In the genomic region with DNA sequence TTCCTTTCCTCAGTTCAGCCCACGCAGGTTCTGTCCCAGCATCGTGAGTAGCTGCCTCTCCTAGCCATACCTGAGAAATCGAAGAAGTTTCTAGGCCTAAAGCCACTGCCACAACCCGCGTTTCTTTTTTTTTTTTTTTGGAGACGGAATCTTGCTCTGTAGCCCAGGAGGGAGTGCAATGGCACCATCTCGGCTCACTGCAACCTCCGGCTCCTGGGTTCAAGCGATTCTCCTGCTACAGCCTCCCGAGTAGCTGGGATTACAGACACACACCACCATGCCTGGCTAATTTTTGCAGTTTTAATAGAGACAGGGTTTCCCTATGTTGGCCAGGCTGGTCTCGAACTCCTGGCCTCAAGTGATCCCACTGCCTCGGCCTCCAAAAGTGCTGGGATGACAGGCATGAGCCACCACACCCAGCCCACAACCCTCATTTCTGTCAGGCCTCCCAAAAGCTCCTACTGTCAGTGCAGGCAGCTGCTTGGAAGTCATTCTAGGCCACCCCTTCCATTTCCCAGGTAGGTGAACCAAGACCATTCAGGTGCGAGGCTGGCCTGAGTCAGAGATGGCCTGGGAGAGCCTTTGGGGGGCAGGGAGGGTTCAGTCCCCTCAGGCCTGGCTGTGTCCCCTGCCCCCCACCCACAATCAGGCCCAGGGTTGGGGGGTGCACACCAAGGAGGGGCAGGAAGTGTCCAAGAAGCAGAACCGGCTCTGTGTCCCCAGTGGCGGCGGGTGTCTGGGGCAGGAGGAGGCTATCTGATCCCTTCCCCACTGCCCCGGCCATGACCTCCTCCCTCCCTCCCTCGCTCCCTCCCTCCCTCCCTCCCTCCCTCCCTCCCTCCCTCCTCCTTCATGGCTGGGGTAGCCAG, we compare ENCODE assay signal across 1 cellular context.
TF ChIP-seq lines count a peak whose summit lies in the region.

No MANE protein-coding gene starts in this region.

TF ChIP-seq in K562, 482 proteins besides CTCF, POLR2A, EP300 and RAD21 (continued from another document and continues in another):
- TF ChIP-seq, protein P1, sequence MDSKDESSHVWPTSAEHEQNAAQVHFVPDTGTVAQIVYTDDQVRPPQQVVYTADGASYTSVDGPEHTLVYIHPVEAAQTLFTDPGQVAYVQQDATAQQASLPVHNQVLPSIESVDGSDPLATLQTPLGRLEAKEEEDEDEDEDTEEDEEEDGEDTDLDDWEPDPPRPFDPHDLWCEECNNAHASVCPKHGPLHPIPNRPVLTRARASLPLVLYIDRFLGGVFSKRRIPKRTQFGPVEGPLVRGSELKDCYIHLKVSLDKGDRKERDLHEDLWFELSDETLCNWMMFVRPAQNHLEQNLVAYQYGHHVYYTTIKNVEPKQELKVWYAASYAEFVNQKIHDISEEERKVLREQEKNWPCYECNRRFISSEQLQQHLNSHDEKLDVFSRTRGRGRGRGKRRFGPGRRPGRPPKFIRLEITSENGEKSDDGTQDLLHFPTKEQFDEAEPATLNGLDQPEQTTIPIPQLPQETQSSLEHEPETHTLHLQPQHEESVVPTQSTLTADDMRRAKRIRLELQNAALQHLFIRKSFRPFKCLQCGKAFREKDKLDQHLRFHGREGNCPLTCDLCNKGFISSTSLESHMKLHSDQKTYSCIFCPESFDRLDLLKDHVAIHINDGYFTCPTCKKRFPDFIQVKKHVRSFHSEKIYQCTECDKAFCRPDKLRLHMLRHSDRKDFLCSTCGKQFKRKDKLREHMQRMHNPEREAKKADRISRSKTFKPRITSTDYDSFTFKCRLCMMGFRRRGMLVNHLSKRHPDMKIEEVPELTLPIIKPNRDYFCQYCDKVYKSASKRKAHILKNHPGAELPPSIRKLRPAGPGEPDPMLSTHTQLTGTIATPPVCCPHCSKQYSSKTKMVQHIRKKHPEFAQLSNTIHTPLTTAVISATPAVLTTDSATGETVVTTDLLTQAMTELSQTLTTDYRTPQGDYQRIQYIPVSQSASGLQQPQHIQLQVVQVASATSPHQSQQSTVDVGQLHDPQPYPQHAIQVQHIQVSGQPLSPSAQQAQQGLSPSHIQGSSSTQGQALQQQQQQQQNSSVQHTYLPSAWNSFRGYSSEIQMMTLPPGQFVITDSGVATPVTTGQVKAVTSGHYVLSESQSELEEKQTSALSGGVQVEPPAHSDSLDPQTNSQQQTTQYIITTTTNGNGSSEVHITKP (IDR thresholded peaks at IDR 0.05; ENCODE audit: partially characterized antibody): peak; percentile 4
- TF ChIP-seq, protein P2, sequence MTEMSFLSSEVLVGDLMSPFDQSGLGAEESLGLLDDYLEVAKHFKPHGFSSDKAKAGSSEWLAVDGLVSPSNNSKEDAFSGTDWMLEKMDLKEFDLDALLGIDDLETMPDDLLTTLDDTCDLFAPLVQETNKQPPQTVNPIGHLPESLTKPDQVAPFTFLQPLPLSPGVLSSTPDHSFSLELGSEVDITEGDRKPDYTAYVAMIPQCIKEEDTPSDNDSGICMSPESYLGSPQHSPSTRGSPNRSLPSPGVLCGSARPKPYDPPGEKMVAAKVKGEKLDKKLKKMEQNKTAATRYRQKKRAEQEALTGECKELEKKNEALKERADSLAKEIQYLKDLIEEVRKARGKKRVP (CRISPR knock-in tag; IDR thresholded peaks at IDR 0.05): no peak
- no peak for TF ChIP-seq ZKSCAN1 (IDR thresholded peaks at IDR 0.05; ENCODE audit: low read depth, low read length)
- TF ChIP-seq STAG1 (CRISPR knock-in tag; IDR thresholded peaks at IDR 0.05; ENCODE audit: borderline replicate concordance): no peak
- TF ChIP-seq TAF1 (IDR thresholded peaks at IDR 0.05; ENCODE audit: control insufficient read depth, extremely low read depth, insufficient read depth, low read length, severe bottlenecking): no peak
- TF ChIP-seq ZBTB7A (IDR thresholded peaks at IDR 0.05; ENCODE audit: borderline replicate concordance, control insufficient read depth, low read depth, low read length): peak; percentile 71; the same call in 1 of the 2 replicates
- no peak for TF ChIP-seq HLTF (IDR thresholded peaks at IDR 0.05)
- no peak for TF ChIP-seq ZNF23 (CRISPR knock-in tag; IDR thresholded peaks at IDR 0.05)
- TF ChIP-seq NCOR1 (IDR thresholded peaks at IDR 0.05): peak; percentile 25
- no peak for TF ChIP-seq MTF1 (CRISPR knock-in tag; IDR thresholded peaks at IDR 0.05; ENCODE audit: borderline replicate concordance)
- TF ChIP-seq ZNF668 (CRISPR knock-in tag; IDR thresholded peaks at IDR 0.05): no peak
- no peak for TF ChIP-seq TAF15 (IDR thresholded peaks at IDR 0.05; ENCODE audit: low read depth, low read length)
- no peak for TF ChIP-seq ZBTB1 (CRISPR knock-in tag; IDR thresholded peaks at IDR 0.05; ENCODE audit: borderline replicate concordance, low read depth)
- TF ChIP-seq, protein P3, sequence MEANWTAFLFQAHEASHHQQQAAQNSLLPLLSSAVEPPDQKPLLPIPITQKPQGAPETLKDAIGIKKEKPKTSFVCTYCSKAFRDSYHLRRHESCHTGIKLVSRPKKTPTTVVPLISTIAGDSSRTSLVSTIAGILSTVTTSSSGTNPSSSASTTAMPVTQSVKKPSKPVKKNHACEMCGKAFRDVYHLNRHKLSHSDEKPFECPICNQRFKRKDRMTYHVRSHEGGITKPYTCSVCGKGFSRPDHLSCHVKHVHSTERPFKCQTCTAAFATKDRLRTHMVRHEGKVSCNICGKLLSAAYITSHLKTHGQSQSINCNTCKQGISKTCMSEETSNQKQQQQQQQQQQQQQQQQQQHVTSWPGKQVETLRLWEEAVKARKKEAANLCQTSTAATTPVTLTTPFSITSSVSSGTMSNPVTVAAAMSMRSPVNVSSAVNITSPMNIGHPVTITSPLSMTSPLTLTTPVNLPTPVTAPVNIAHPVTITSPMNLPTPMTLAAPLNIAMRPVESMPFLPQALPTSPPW (CRISPR knock-in tag; IDR thresholded peaks at IDR 0.05): peak; percentile 88
- TF ChIP-seq RB1 (IDR thresholded peaks at IDR 0.05; ENCODE audit: low read depth): peak; percentile 22; the same call in 1 of the 2 replicates
- TF ChIP-seq RCOR1 (IDR thresholded peaks at IDR 0.05; ENCODE audit: borderline replicate concordance in 1 of 2, low read depth in 2 of 2, low read length in 2 of 2): no peak
- TF ChIP-seq, protein P4, sequence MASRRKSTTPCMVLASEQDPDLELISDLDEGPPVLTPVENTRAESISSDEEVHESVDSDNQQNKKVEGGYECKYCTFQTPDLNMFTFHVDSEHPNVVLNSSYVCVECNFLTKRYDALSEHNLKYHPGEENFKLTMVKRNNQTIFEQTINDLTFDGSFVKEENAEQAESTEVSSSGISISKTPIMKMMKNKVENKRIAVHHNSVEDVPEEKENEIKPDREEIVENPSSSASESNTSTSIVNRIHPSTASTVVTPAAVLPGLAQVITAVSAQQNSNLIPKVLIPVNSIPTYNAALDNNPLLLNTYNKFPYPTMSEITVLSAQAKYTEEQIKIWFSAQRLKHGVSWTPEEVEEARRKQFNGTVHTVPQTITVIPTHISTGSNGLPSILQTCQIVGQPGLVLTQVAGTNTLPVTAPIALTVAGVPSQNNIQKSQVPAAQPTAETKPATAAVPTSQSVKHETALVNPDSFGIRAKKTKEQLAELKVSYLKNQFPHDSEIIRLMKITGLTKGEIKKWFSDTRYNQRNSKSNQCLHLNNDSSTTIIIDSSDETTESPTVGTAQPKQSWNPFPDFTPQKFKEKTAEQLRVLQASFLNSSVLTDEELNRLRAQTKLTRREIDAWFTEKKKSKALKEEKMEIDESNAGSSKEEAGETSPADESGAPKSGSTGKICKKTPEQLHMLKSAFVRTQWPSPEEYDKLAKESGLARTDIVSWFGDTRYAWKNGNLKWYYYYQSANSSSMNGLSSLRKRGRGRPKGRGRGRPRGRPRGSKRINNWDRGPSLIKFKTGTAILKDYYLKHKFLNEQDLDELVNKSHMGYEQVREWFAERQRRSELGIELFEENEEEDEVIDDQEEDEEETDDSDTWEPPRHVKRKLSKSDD (conservative IDR thresholded peaks at IDR 0.05; ENCODE audit: low read length): no peak
- TF ChIP-seq, protein P5, sequence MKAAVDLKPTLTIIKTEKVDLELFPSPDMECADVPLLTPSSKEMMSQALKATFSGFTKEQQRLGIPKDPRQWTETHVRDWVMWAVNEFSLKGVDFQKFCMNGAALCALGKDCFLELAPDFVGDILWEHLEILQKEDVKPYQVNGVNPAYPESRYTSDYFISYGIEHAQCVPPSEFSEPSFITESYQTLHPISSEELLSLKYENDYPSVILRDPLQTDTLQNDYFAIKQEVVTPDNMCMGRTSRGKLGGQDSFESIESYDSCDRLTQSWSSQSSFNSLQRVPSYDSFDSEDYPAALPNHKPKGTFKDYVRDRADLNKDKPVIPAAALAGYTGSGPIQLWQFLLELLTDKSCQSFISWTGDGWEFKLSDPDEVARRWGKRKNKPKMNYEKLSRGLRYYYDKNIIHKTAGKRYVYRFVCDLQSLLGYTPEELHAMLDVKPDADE (conservative IDR thresholded peaks at IDR 0.05; ENCODE audit: control insufficient read depth, low read depth, low read length): 0 out of 2 replicates have a peak, but pooled peaks have one; percentile 17
- no peak for TF ChIP-seq NUFIP1 (IDR thresholded peaks at IDR 0.05; ENCODE audit: partially characterized antibody)
- no peak for TF ChIP-seq GATAD2A (IDR thresholded peaks at IDR 0.05)
- TF ChIP-seq, protein P6, sequence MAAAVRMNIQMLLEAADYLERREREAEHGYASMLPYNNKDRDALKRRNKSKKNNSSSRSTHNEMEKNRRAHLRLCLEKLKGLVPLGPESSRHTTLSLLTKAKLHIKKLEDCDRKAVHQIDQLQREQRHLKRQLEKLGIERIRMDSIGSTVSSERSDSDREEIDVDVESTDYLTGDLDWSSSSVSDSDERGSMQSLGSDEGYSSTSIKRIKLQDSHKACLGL (CRISPR knock-in tag; IDR thresholded peaks at IDR 0.05; ENCODE audit: borderline replicate concordance, poor library complexity, severe bottlenecking): no peak
- no peak for TF ChIP-seq ZNF324 (CRISPR knock-in tag; IDR thresholded peaks at IDR 0.05)
- no peak for TF ChIP-seq HNRNPL (IDR thresholded peaks at IDR 0.05; ENCODE audit: low read depth, low read length)
- TF ChIP-seq PML (IDR thresholded peaks at IDR 0.05; ENCODE audit: low read length): no peak
- TF ChIP-seq LEF1 (IDR thresholded peaks at IDR 0.05): 0 out of 2 replicates have a peak, but pooled peaks have one; percentile 25
- no peak for TF ChIP-seq NFATC3 (IDR thresholded peaks at IDR 0.05)
- TF ChIP-seq GATAD2B (IDR thresholded peaks at IDR 0.05; ENCODE audit: borderline replicate concordance): no peak
- no peak for TF ChIP-seq SAP30 (IDR thresholded peaks at IDR 0.05; ENCODE audit: borderline replicate concordance, insufficient read depth, low read depth, low read length, poor library complexity, severe bottlenecking)
- TF ChIP-seq ZZZ3 (IDR thresholded peaks at IDR 0.05): no peak
- TF ChIP-seq KHSRP (IDR thresholded peaks at IDR 0.05): no peak
- no peak for TF ChIP-seq LCOR (CRISPR knock-in tag; IDR thresholded peaks at IDR 0.05)
- no peak for TF ChIP-seq ZNF561 (CRISPR knock-in tag; conservative IDR thresholded peaks at IDR 0.05)
- TF ChIP-seq ZNF431 (CRISPR knock-in tag; IDR thresholded peaks at IDR 0.05): no peak
- TF ChIP-seq NFE2L1 (tag; IDR thresholded peaks at IDR 0.05; ENCODE audit: borderline replicate concordance, low read depth): no peak
- no peak for TF ChIP-seq MYNN (IDR thresholded peaks at IDR 0.05)
- no peak for TF ChIP-seq MYNN (CRISPR knock-in tag; IDR thresholded peaks at IDR 0.05)
- no peak for TF ChIP-seq ZNF175 (CRISPR knock-in tag; IDR thresholded peaks at IDR 0.05; ENCODE audit: low read depth)
- TF ChIP-seq, protein P7, sequence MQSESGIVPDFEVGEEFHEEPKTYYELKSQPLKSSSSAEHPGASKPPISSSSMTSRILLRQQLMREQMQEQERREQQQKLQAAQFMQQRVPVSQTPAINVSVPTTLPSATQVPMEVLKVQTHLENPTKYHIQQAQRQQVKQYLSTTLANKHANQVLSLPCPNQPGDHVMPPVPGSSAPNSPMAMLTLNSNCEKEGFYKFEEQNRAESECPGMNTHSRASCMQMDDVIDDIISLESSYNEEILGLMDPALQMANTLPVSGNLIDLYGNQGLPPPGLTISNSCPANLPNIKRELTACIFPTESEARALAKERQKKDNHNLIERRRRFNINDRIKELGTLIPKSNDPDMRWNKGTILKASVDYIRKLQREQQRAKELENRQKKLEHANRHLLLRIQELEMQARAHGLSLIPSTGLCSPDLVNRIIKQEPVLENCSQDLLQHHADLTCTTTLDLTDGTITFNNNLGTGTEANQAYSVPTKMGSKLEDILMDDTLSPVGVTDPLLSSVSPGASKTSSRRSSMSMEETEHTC (IDR thresholded peaks at IDR 0.05): no peak
- no peak for TF ChIP-seq HDAC8 (tag; IDR thresholded peaks at IDR 0.05)
- TF ChIP-seq, protein P8, sequence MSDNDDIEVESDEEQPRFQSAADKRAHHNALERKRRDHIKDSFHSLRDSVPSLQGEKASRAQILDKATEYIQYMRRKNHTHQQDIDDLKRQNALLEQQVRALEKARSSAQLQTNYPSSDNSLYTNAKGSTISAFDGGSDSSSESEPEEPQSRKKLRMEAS (CRISPR knock-in tag; IDR thresholded peaks at IDR 0.05): 0 out of 2 replicates have a peak, but pooled peaks have one; percentile 15
- no peak for TF ChIP-seq PCBP2 (IDR thresholded peaks at IDR 0.05; ENCODE audit: low read depth, low read length, poor library complexity, severe bottlenecking)
- TF ChIP-seq, protein P9, sequence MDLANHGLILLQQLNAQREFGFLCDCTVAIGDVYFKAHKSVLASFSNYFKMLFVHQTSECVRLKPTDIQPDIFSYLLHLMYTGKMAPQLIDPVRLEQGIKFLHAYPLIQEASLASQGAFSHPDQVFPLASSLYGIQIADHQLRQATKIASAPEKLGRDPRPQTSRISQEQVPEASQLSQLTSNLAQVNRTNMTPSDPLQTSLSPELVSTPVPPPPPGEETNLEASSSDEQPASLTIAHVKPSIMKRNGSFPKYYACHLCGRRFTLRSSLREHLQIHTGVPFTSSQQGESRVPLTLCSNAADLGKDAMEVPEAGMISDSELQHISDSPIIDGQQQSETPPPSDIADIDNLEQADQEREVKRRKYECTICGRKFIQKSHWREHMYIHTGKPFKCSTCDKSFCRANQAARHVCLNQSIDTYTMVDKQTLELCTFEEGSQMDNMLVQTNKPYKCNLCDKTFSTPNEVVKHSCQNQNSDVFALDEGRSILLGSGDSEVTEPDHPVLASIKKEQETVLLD (IDR thresholded peaks at IDR 0.05): no peak
- TF ChIP-seq, protein P10, sequence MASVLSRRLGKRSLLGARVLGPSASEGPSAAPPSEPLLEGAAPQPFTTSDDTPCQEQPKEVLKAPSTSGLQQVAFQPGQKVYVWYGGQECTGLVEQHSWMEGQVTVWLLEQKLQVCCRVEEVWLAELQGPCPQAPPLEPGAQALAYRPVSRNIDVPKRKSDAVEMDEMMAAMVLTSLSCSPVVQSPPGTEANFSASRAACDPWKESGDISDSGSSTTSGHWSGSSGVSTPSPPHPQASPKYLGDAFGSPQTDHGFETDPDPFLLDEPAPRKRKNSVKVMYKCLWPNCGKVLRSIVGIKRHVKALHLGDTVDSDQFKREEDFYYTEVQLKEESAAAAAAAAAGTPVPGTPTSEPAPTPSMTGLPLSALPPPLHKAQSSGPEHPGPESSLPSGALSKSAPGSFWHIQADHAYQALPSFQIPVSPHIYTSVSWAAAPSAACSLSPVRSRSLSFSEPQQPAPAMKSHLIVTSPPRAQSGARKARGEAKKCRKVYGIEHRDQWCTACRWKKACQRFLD (CRISPR knock-in tag; IDR thresholded peaks at IDR 0.05): no peak
- TF ChIP-seq ZNF76 (CRISPR knock-in tag; IDR thresholded peaks at IDR 0.05; ENCODE audit: borderline replicate concordance): no peak
- TF ChIP-seq SUPT5H (IDR thresholded peaks at IDR 0.05): no peak
- no peak for TF ChIP-seq KAT7 (CRISPR knock-in tag; IDR thresholded peaks at IDR 0.05; ENCODE audit: borderline replicate concordance)
- TF ChIP-seq ZNF239 (CRISPR knock-in tag; IDR thresholded peaks at IDR 0.05): no peak
- TF ChIP-seq HDAC1 (IDR thresholded peaks at IDR 0.05): 0 out of 4 replicates have a peak, but pooled peaks of 1 of the 2 experiments have one; percentile 16
- peak; percentile 68; the same call in 1 of the 2 replicates for TF ChIP-seq DPF2 (IDR thresholded peaks at IDR 0.05)
- no peak for TF ChIP-seq ARID2 (IDR thresholded peaks at IDR 0.05)
- no peak for TF ChIP-seq MCM2 (IDR thresholded peaks at IDR 0.05; ENCODE audit: low read depth)
- no peak for TF ChIP-seq IFI16 (CRISPR knock-in tag; IDR thresholded peaks at IDR 0.05)
